Comparison of ENCODE assay signal across 8 cellular contexts in genomic region chr3:120160050-120160449, GRCh38.
DNase-seq lines count a peak whose midpoint lies in the region; ATAC-seq, FAIRE-seq and TF ChIP-seq lines count a peak whose summit lies in the region.

No MANE protein-coding gene starts in this region.

- H3K9ac ChIP-seq in H1 (replicated peaks in 1 of 4; ENCODE audit: extremely low read depth in 1 of 4, low read depth in 3 of 4, low read length in 3 of 4): no peak overlapping the region

- peak overlapping the region; percentile 82 for H2AFZ ChIP-seq in H1 (ENCODE audit: low read length)

- H3K27me3 ChIP-seq in H1 (replicated peaks in 1 of 4; ENCODE audit: control insufficient read depth in 3 of 4, extremely low read depth in 1 of 4, insufficient read depth in 3 of 4, low read length in 3 of 4): no peaks in the 10 kb centered on the region

- H2AK5ac ChIP-seq in H1 (ENCODE audit: low read depth, low read length): no peak overlapping the region

- POLR2A ChIA-PET in H1 (lab: Charles Lee; ENCODE audit: partially characterized antibody): interaction anchor here (0.7 to 1.4 kb wide), 4 partner anchors 9 to 65 kb away, joined by 3 to 6 read pairs (median 5); no protein-coding TSS in a partner anchor

- H2BK120ac ChIP-seq in H1 (replicated peaks; ENCODE audit: low read depth, low read length): no peak overlapping the region

- no peak overlapping the region for H4K91ac ChIP-seq in H1 (replicated peaks; ENCODE audit: insufficient read length, low read length)

- no peak overlapping the region for H3K4me3 ChIP-seq in H1 (ENCODE audit: extremely low read depth in 1 of 4, insufficient read depth in 2 of 4, low read depth in 3 of 4, low read length in 4 of 4)

- no peak overlapping the region for H3K14ac ChIP-seq in H1 (ENCODE audit: insufficient read length)

- no peak overlapping the region for H2BK15ac ChIP-seq in H1 (ENCODE audit: low read length)

- peak; percentile 27 for DNase-seq in NCI-H2107 (lab: John Stamatoyannopoulos, UW)
- no peak for DNase-seq in H1 (ENCODE audit: low read depth in 1 of 2, low spot score in 2 of 2)
- DNase-seq in myocyte (ENCODE audit: low read depth): peak; percentile 92
- DNase-seq in globus pallidus (ENCODE audit: low spot score): no peak
- DNase-seq in stimulated activated CD8-positive, alpha-beta memory T cell treated with anti-CD3 and anti-CD28 coated beads, Interleukin-4, amount 100 ng/mL, for 48 hours: no peak
- no peak for DNase-seq in head of caudate nucleus

- no peak overlapping the region for H2BK12ac ChIP-seq in H1 (ENCODE audit: low read depth, low read length)

- H4K8ac ChIP-seq in H1 (ENCODE audit: extremely low read depth, insufficient read depth, low read length): no peak overlapping the region

- no peak overlapping the region for H2BK20ac ChIP-seq in H1 (ENCODE audit: low read length)

- TF ChIP-seq POLR2A in H1 (IDR thresholded peaks at IDR 0.05; ENCODE audit: control extremely low read depth in 1 of 2, low read depth in 2 of 2, low read length in 2 of 2): no peak

- H3K79me2 ChIP-seq in H1 (ENCODE audit: control insufficient read depth in 1 of 2, insufficient read depth in 2 of 2, low read length in 2 of 2): no peaks in the 10 kb centered on the region

- TF ChIP-seq CTCF in C4-2B (conservative IDR thresholded peaks at IDR 0.05) (no peak), H1 (IDR thresholded peaks at IDR 0.05; ENCODE audit: control extremely low read depth in 1 of 3, insufficient read depth in 1 of 3, low read depth in 1 of 3, low read length in 3 of 3) (no peak)

- no peak for FAIRE-seq in H1 (lab: Jason Lieb, UNC)

- 92% methylated on average over 1 of the region's 1 CpG; no CpG with 5 or more reads in 1 of the 2 experiments for WGBS in H1 (ENCODE audit: extremely low coverage in 1 of 2, insufficient coverage in 1 of 2, insufficient read length in 1 of 2, insufficient replicate concordance in 2 of 2, low coverage in 1 of 2, low lambda C conversion rate in 2 of 2, missing lambda C conversion rate in 1 of 2), 2 experiments

- H3K9me3 ChIP-seq in H1 (ENCODE audit: insufficient read depth in 2 of 2, low read depth in 1 of 2, low read length in 1 of 2): peaks cover 4 to 10% of the 10 kb centered on the region in 2 experiments

- no peak overlapping the region for H3K23ac ChIP-seq in H1 (ENCODE audit: insufficient read length)

- no peak overlapping the region for H3K18ac ChIP-seq in H1 (ENCODE audit: extremely low read depth, low read length)

- no peak overlapping the region for H3K4me2 ChIP-seq in H1 (ENCODE audit: insufficient read depth in 1 of 2, low read depth in 2 of 2, low read length in 2 of 2)

- no peak for TF ChIP-seq EP300 in H1 (IDR thresholded peaks at IDR 0.05; ENCODE audit: borderline replicate concordance in 1 of 2, low read depth in 2 of 2, low read length in 2 of 2)

- no peak overlapping the region for H3K56ac ChIP-seq in H1 (replicated peaks; ENCODE audit: insufficient read length, low read depth, low read length)

- no peak for ATAC-seq in HG03039 (IDR thresholded peaks at IDR 0.05; ENCODE audit: unreplicated experiment)

- no peak overlapping the region for H2BK5ac ChIP-seq in H1 (ENCODE audit: low read depth, low read length)

- CTCF ChIA-PET in H1 (lab: Charles Lee; ENCODE audit: partially characterized antibody): interaction anchor here (1.0 to 2.6 kb wide), 5 partner anchors 9 to 328 kb away, joined by 3 to 19 read pairs (median 5); no protein-coding TSS in a partner anchor

- no peaks in the 10 kb centered on the region for H4K20me1 ChIP-seq in H1 (replicated peaks in 1 of 2; ENCODE audit: control insufficient read depth in 1 of 2, insufficient read depth in 2 of 2, low read length in 2 of 2)

- no peak overlapping the region for H3K4ac ChIP-seq in H1 (replicated peaks; ENCODE audit: insufficient read length, low read depth, low read length)

- H3K27ac ChIP-seq in C4-2B (peak overlapping the region; percentile 73), H1 (ENCODE audit: low read depth, low read length) (no peak overlapping the region)

- H3K36me3 ChIP-seq in H1 (ENCODE audit: control insufficient read depth in 2 of 4, insufficient read depth in 4 of 4, low read length in 3 of 4): no peaks in the 10 kb centered on the region

- intact Hi-C loops in head of caudate nucleus (cut with DNase I): no loop called here

- H3K23me2 ChIP-seq in H1 (ENCODE audit: low read depth, low read length): no peaks in the 10 kb centered on the region

- no peak overlapping the region for H4K5ac ChIP-seq in H1 (ENCODE audit: insufficient read length, low read depth, low read length)

- TF ChIP-seq RAD21 in H1 (IDR thresholded peaks at IDR 0.05 in 1 of 2, conservative IDR thresholded peaks at IDR 0.05 in 1 of 2; ENCODE audit: low read depth in 2 of 2, low read length in 2 of 2): no peak

- no peaks in the 10 kb centered on the region for H3K79me1 ChIP-seq in H1 (ENCODE audit: low read depth, low read length)

- no peaks in the 10 kb centered on the region for H3K4me1 ChIP-seq in H1 (replicated peaks in 1 of 4; ENCODE audit: control insufficient read depth in 3 of 4, insufficient read depth in 4 of 4, low read length in 3 of 4)

TF ChIP-seq in H1, 55 proteins besides CTCF, POLR2A, EP300 and RAD21:
- TF ChIP-seq BACH1 (IDR thresholded peaks at IDR 0.05; ENCODE audit: low read length): no peak
- peak; percentile 89 for TF ChIP-seq CEBPB (IDR thresholded peaks at IDR 0.05; ENCODE audit: low read depth, low read length)
- no peak for TF ChIP-seq HDAC2 (IDR thresholded peaks at IDR 0.05; ENCODE audit: borderline replicate concordance in 1 of 2, low read depth in 2 of 2, low read length in 2 of 2)
- TF ChIP-seq SP4 (IDR thresholded peaks at IDR 0.05; ENCODE audit: low read length): no peak
- no peak for TF ChIP-seq RFX5 (IDR thresholded peaks at IDR 0.05; ENCODE audit: borderline replicate concordance, low read depth, low read length)
- TF ChIP-seq E2F6 (IDR thresholded peaks at IDR 0.05): peak; percentile 31; the same call in 1 of the 2 replicates
- TF ChIP-seq MAX (IDR thresholded peaks at IDR 0.05): peak; percentile 42; the same call in 1 of the 2 replicates

Comparison
In these comparisons a context has a peak if more than half of its experiments do, and no peak if none do; other contexts are left out.
1. DNase-seq: peak in NCI-H2107 (single experiment) and myocyte (single experiment); none in H1 (0 of 2), globus pallidus (single experiment), stimulated activated CD8-positive, alpha-beta memory T cell treated with anti-CD3 and anti-CD28 coated beads, Interleukin-4, amount 100 ng/mL, for 48 hours (single experiment) and head of caudate nucleus (0 of 42).